In genomic region chr3:5187152-5187919, GRCh38 we compare ENCODE assay signal across 1 cellular context.
TF ChIP-seq lines count a peak whose summit lies in the region.

Gene EDEM1 (plus strand): TSS chr3:5187707. CDS start chr3:5187806, 99 bp downstream.

TF ChIP-seq in IMR-90, 13 proteins besides CTCF, POLR2A, EP300 and RAD21 (continued from another document):
- TF ChIP-seq USF2 (IDR thresholded peaks at IDR 0.05; ENCODE audit: low read depth, low read length) (no peak), MAZ (IDR thresholded peaks at IDR 0.05; ENCODE audit: borderline replicate concordance, low read depth, low read length) (peak; percentile 72; the same call in 1 of the 2 replicates)
